In the genomic region with DNA sequence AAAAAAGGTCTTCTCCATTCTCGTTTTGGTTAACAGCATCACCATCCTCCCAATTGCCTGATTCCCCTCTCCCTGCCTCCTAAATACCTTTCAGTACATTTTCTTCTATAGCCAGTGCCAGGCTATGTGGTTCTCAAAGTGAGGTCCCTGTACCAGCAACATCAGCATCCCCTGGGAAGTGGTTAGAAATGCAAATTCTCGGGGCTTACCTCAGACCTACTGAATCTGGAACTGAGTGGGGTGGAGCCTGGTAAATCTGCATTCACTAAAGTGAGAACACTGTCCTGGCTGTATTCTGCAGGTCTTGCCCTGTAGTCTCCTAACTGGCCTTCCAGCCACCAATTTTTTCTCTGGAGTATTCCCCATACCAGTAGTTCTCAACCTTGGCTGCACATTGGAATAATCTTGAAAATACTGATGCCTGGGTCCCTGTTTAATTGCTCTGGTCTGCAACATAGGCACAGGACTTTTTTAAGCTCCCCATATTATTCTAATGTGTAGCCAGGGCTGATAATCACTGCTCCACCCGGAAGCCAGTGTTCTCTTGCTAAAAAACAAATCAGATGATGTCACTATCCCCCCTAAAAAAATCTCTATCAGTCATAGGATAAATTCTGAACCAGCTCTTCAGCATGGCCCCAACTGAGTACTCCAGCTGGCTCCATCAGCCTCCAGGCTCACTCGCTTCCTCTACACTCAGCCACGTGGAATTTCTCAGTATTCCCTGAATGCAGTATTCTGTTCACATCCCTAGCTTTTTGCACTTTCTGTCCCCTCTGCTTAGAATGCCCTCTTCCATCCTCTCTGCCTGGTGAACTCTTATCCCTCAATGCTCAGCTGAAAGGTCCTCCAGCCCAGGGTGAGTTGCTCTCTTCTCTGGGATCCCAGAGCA, we compare ENCODE assay signal across 13 cellular contexts.
DNase-seq lines count a peak whose midpoint lies in the region; ATAC-seq and TF ChIP-seq lines count a peak whose summit lies in the region.
"Had no signal": no experiment of that assay in that cellular context is flagged by ENCODE, and none has a peak within 500 bp of the region (broad histone marks: within the 10 kb centered on the region; RNA-seq: fewer than 3 reads in every experiment).

No MANE protein-coding gene starts in this region.

- H3K27me3 ChIP-seq in SK-N-SH (ENCODE audit: insufficient read depth) = no peaks in the 10 kb centered on the region
- H3K27me3 ChIP-seq: thyroid gland had no signal

- peak; percentile 72 for DNase-seq in EL
- DNase-seq in SK-N-SH = no peak
- DNase-seq in GM13977 (ENCODE audit: low spot score) = no peak
- DNase-seq in ACHN = no peak
- no peak for DNase-seq in NCI-H2196 (lab: John Stamatoyannopoulos, UW; ENCODE audit: unreplicated experiment)
- DNase-seq in NCI-H1694 (lab: John Stamatoyannopoulos, UW) = no peak
- DNase-seq: activated CD4-positive, alpha-beta T cell treated with anti-CD3 and anti-CD28 coated beads for 1 hour; KG1; midbrain; thyroid gland had no signal

- in situ Hi-C loops in GM13977 (cut with MboI; ENCODE audit: low pct_unique_long_range_greater_than_20kb, low sequenced_read_pairs, unreplicated experiment) = no loop called here
- in situ Hi-C loops in ACHN (cut with HindIII; ENCODE audit: low pct_ligation_motif_present, low pct_unique_long_range_greater_than_20kb, low sequenced_read_pairs) = no loop called here

- no peak overlapping the region for H3K9ac ChIP-seq in SK-N-SH

- H3K79me2 ChIP-seq in SK-N-SH (ENCODE audit: insufficient read depth) = no peaks in the 10 kb centered on the region

- H3K9me3 ChIP-seq in SK-N-SH = no peaks in the 10 kb centered on the region
- H3K9me3 ChIP-seq: thyroid gland had no signal

- H3K27ac ChIP-seq in SK-N-SH (ENCODE audit: low read depth in 2 of 2, low read length in 1 of 2) = no peak overlapping the region
- H3K27ac ChIP-seq: thyroid gland had no signal

- ATAC-seq in GM19467 (IDR thresholded peaks at IDR 0.05; ENCODE audit: unreplicated experiment) = peak; percentile 90
- ATAC-seq in HG02981 (IDR thresholded peaks at IDR 0.05; ENCODE audit: unreplicated experiment) = peak; percentile 96
- ATAC-seq: Panc1 had no signal

- 73% methylated on average over 5 of the region's 5 CpGs for WGBS in SK-N-SH (ENCODE audit: low lambda C conversion rate)

- TF ChIP-seq RAD21 in SK-N-SH (IDR thresholded peaks at IDR 0.05; ENCODE audit: low read length) = no peak

- H3K9me2 ChIP-seq in SK-N-SH = no peaks in the 10 kb centered on the region

- no peak overlapping the region for H3K4me2 ChIP-seq in SK-N-SH

- peaks cover 23% of the 10 kb centered on the region for H3F3A ChIP-seq in SK-N-SH (replicated peaks; ENCODE audit: insufficient read depth)

- H2AFZ ChIP-seq in SK-N-SH (ENCODE audit: low read depth) = peak overlapping the region; percentile 76; the same call in 1 of the 2 replicates

- no peak for TF ChIP-seq EP300 in SK-N-SH (IDR thresholded peaks at IDR 0.05; ENCODE audit: borderline replicate concordance in 1 of 2, low read depth in 1 of 2, low read length in 1 of 2)

- H3K4me3 ChIP-seq in SK-N-SH (ENCODE audit: low read depth in 2 of 2, low read length in 1 of 2) = no peak overlapping the region
- H3K4me3 ChIP-seq: thyroid gland had no signal

- POLR2A ChIA-PET in SK-N-SH (lab: Yijun Ruan, JAX) = no interaction called here

- CTCF ChIA-PET in SK-N-SH (lab: Yijun Ruan, JAX) = interaction anchor here (2.0 kb wide), 1 partner anchor 12 kb away, joined by 8 read pairs; no protein-coding TSS in a partner anchor

- no peak for TF ChIP-seq CTCF in SK-N-SH (IDR thresholded peaks at IDR 0.05)
- no peak for TF ChIP-seq CTCF in GM13977 (IDR thresholded peaks at IDR 0.05; ENCODE audit: extremely low read depth, insufficient read depth, missing control alignments)

- no peaks in the 10 kb centered on the region for H4K20me1 ChIP-seq in SK-N-SH (ENCODE audit: insufficient read depth)

- peaks cover 3 to 16% of the 10 kb centered on the region in 2 experiments; a peak in 3 of 4 replicates for H3K4me1 ChIP-seq in SK-N-SH (ENCODE audit: control insufficient read depth in 1 of 2, insufficient read depth in 2 of 2, low read depth in 1 of 2, low read length in 1 of 2)
- H3K4me1 ChIP-seq: thyroid gland had no signal

- no peaks in the 10 kb centered on the region for H3K36me3 ChIP-seq in SK-N-SH (replicated peaks in 1 of 2; ENCODE audit: control insufficient read depth in 1 of 2, insufficient read depth in 2 of 2, low read length in 1 of 2)
- H3K36me3 ChIP-seq: thyroid gland had no signal

TF ChIP-seq in SK-N-SH, 30 proteins besides CTCF, POLR2A, EP300 and RAD21:
- TF ChIP-seq, protein P1, sequence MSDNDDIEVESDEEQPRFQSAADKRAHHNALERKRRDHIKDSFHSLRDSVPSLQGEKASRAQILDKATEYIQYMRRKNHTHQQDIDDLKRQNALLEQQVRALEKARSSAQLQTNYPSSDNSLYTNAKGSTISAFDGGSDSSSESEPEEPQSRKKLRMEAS (IDR thresholded peaks at IDR 0.05; ENCODE audit: low read depth) = peak; percentile 30; the same call in 1 of the 2 replicates
- TF ChIP-seq FOSL2 (IDR thresholded peaks at IDR 0.05; ENCODE audit: borderline replicate concordance, low read depth) (peak; percentile 23; the same call in 1 of the 2 replicates), SMC3 (IDR thresholded peaks at IDR 0.05; ENCODE audit: low read depth, low read length) (no peak), GATA2 (CRISPR knock-in tag; IDR thresholded peaks at IDR 0.05) (no peak)
